Comparison of ENCODE assay signal across 15 cellular contexts in the genomic region with DNA sequence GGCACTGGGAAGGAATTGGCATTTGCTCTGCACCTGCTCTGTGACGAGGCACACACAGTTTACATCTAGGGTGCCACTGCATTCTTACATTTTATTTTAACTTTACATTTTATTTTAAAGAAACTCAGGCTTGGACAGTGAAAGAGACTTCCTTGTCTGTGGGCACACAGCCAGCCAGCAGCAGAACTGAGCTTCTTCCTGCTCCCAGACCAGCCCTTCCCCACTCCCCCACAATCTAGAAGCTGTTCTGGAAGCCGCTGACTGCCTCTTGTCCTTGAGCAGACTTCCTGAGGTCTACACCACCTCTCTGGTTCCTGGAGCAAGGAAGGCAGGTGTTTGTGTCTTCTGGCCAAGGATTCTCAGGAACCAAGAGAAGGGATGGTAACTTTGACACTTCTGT. TPM values are rescaled to one million over a fixed set of nuclear protein-coding genes. Genes with fewer than 3 reads are reported as not detected.
DNase-seq lines count a peak whose midpoint lies in the region; ATAC-seq and TF ChIP-seq lines count a peak whose summit lies in the region.
"Had no signal": no experiment of that assay in that cellular context is flagged by ENCODE, and none has a peak within 500 bp of the region (broad histone marks: within the 10 kb centered on the region; RNA-seq: fewer than 3 reads in every experiment).

No MANE protein-coding gene starts in this region.

- no peak overlapping the region for H3K27ac Mint-ChIP-seq in activated T-helper 17 cell treated with anti-CD3 and anti-CD28 coated beads, Interleukin-2, amount 50 U/mL, for 72 hours
- H3K27ac Mint-ChIP-seq in type B pancreatic cell (no peak overlapping the region), mesothelial cell of epicardium (no peak overlapping the region)
- H3K27ac Mint-ChIP-seq: activated naive CD4-positive, alpha-beta T cell treated with anti-CD3 and anti-CD28 coated beads for 36 hours; stimulated activated effector memory CD8-positive, alpha-beta T cell treated with anti-CD3 and anti-CD28 coated beads, Interleukin-12 subunit alpha, Interleukin-12 subunit beta, amount 100 ng/mL, for 72 hours had no signal

- H3K4me3 ChIP-seq in BLaER1 treated with 17β-estradiol and CSF1 and Interleukin-3, amounts not matched to agents 10 nM and 100 nM: no peak overlapping the region
- no peak overlapping the region for H3K4me3 ChIP-seq in OCI-LY3 (ENCODE audit: low read length)
- no peak overlapping the region for H3K4me3 ChIP-seq in fibroblast of pulmonary artery (replicated peaks; ENCODE audit: low read depth, low read length)
- H3K4me3 ChIP-seq in neutrophil (ENCODE audit: low read depth in 1 of 2, low read length in 1 of 2): peak overlapping the region in 1 of 2 experiments; percentile 22
- H3K4me3 ChIP-seq: GM23248 had no signal

- H3K4me1 ChIP-seq in BLaER1 treated with 17β-estradiol and CSF1 and Interleukin-3, amounts not matched to agents 10 nM and 100 nM: peaks cover 79 to 99% (median 92%) of the 10 kb centered on the region in 10 experiments
- H3K4me1 ChIP-seq in OCI-LY3 (ENCODE audit: low read length) (peaks cover 61% of the 10 kb centered on the region), neutrophil (ENCODE audit: control insufficient read depth in 1 of 2, insufficient read depth in 1 of 2, low read depth in 1 of 2, low read length in 1 of 2) (peaks cover 56 to 66% of the 10 kb centered on the region in 2 experiments)

- H2AFZ ChIP-seq in OCI-LY3 (ENCODE audit: low read depth, low read length): no peak overlapping the region
- H2AFZ ChIP-seq: GM23248 had no signal

- no peaks in the 10 kb centered on the region for H3K36me3 Mint-ChIP-seq in activated T-helper 17 cell treated with anti-CD3 and anti-CD28 coated beads, Interleukin-2, amount 50 U/mL, for 72 hours (ENCODE audit: low read depth)
- H3K36me3 Mint-ChIP-seq in type B pancreatic cell (no peaks in the 10 kb centered on the region), mesothelial cell of epicardium (no peaks in the 10 kb centered on the region)
- H3K36me3 Mint-ChIP-seq: brain; stimulated activated effector memory CD8-positive, alpha-beta T cell treated with anti-CD3 and anti-CD28 coated beads, Interleukin-12 subunit alpha, Interleukin-12 subunit beta, amount 100 ng/mL, for 72 hours had no signal

- H3K79me2 ChIP-seq in OCI-LY3 (ENCODE audit: low read length): no peaks in the 10 kb centered on the region

- peak; percentile 50 for DNase-seq in fibroblast of pulmonary artery (ENCODE audit: low read depth)
- no peak for DNase-seq in type B pancreatic cell (ENCODE audit: extremely low spot score, unreplicated experiment)
- no peak for DNase-seq in mesothelial cell of epicardium (ENCODE audit: low spot score in 2 of 2, unreplicated experiment in 2 of 2)
- DNase-seq: activated naive CD4-positive, alpha-beta T cell treated with anti-CD3 and anti-CD28 coated beads for 36 hours; effector CD4-positive, alpha-beta T cell; GM23248; NCI-H1417; SK-N-SH had no signal

- no peak overlapping the region for H3K4me3 Mint-ChIP-seq in activated T-helper 17 cell treated with anti-CD3 and anti-CD28 coated beads, Interleukin-2, amount 50 U/mL, for 72 hours
- no peak overlapping the region for H3K4me3 Mint-ChIP-seq in type B pancreatic cell
- no peak overlapping the region for H3K4me3 Mint-ChIP-seq in mesothelial cell of epicardium
- H3K4me3 Mint-ChIP-seq: activated naive CD4-positive, alpha-beta T cell treated with anti-CD3 and anti-CD28 coated beads for 36 hours; brain; stimulated activated effector memory CD8-positive, alpha-beta T cell treated with anti-CD3 and anti-CD28 coated beads, Interleukin-12 subunit alpha, Interleukin-12 subunit beta, amount 100 ng/mL, for 72 hours had no signal

- H3K4me2 ChIP-seq in BLaER1 treated with 17β-estradiol and CSF1 and Interleukin-3, amounts not matched to agents 10 nM and 100 nM: peak overlapping the region; percentile 71 to 97 (median 84); a peak in 21 of 22 replicates
- peak overlapping the region; percentile 7; the same call in 1 of the 2 replicates for H3K4me2 ChIP-seq in OCI-LY3 (ENCODE audit: low read length)
- H3K4me2 ChIP-seq: SK-N-SH had no signal

- TF ChIP-seq CTCF in OCI-LY3 (IDR thresholded peaks at IDR 0.05; ENCODE audit: low read depth, low read length) (no peak), fibroblast of pulmonary artery (IDR thresholded peaks at IDR 0.05; ENCODE audit: low read length, missing control alignments) (no peak), neutrophil (IDR thresholded peaks at IDR 0.05) (no peak), type B pancreatic cell (conservative IDR thresholded peaks at IDR 0.05) (no peak), mesothelial cell of epicardium (IDR thresholded peaks at IDR 0.05; ENCODE audit: unreplicated experiment) (no peak)

- no peak for ATAC-seq in activated T-helper 17 cell treated with anti-CD3 and anti-CD28 coated beads, Interleukin-2, amount 50 U/mL, for 72 hours (replicated peaks)
- no peak for ATAC-seq in GM21576 (IDR thresholded peaks at IDR 0.05; ENCODE audit: unreplicated experiment)
- ATAC-seq: stimulated activated effector memory CD8-positive, alpha-beta T cell treated with anti-CD3 and anti-CD28 coated beads, Interleukin-12 subunit alpha, Interleukin-12 subunit beta, amount 100 ng/mL, for 72 hours had no signal

- H3K27me3 ChIP-seq in BLaER1 treated with 17β-estradiol and CSF1 and Interleukin-3, amounts not matched to agents 10 nM and 100 nM: no peaks in the 10 kb centered on the region
- H3K27me3 ChIP-seq in OCI-LY3 (ENCODE audit: low read depth, low read length) (no peaks in the 10 kb centered on the region), neutrophil (no peaks in the 10 kb centered on the region)

- H3K27me3 Mint-ChIP-seq in activated T-helper 17 cell treated with anti-CD3 and anti-CD28 coated beads, Interleukin-2, amount 50 U/mL, for 72 hours: no peaks in the 10 kb centered on the region
- H3K27me3 Mint-ChIP-seq in type B pancreatic cell (peaks cover 8% of the 10 kb centered on the region), mesothelial cell of epicardium (ENCODE audit: low read depth) (peaks cover 11% of the 10 kb centered on the region)

- H3K4me1 Mint-ChIP-seq in activated T-helper 17 cell treated with anti-CD3 and anti-CD28 coated beads, Interleukin-2, amount 50 U/mL, for 72 hours: no peaks in the 10 kb centered on the region
- peaks cover 14% of the 10 kb centered on the region for H3K4me1 Mint-ChIP-seq in type B pancreatic cell (ENCODE audit: unreplicated experiment)
- peaks cover 6% of the 10 kb centered on the region for H3K4me1 Mint-ChIP-seq in mesothelial cell of epicardium
- H3K4me1 Mint-ChIP-seq: stimulated activated effector memory CD8-positive, alpha-beta T cell treated with anti-CD3 and anti-CD28 coated beads, Interleukin-12 subunit alpha, Interleukin-12 subunit beta, amount 100 ng/mL, for 72 hours had no signal

- peaks cover 0 to 58% (median 0%) of the 10 kb centered on the region in 11 experiments; a peak in 6 of 22 replicates for H3K36me3 ChIP-seq in BLaER1 treated with 17β-estradiol and CSF1 and Interleukin-3, amounts not matched to agents 10 nM and 100 nM
- H3K36me3 ChIP-seq in OCI-LY3 (replicated peaks; ENCODE audit: low read depth, low read length) (no peaks in the 10 kb centered on the region), neutrophil (no peaks in the 10 kb centered on the region)

- peak overlapping the region in 8 of 11 experiments; percentile 12 to 51 (median 34); a peak in 8 of 22 replicates for H3K9ac ChIP-seq in BLaER1 treated with 17β-estradiol and CSF1 and Interleukin-3, amounts not matched to agents 10 nM and 100 nM
- H3K9ac ChIP-seq in OCI-LY3 (ENCODE audit: low read length): no peak overlapping the region
- H3K9ac ChIP-seq: GM23248, SK-N-SH had no signal

- H3K27ac ChIP-seq in BLaER1 treated with 17β-estradiol and CSF1 and Interleukin-3, amounts not matched to agents 10 nM and 100 nM: peak overlapping the region; percentile 13 to 88 (median 78); a peak in 18 of 22 replicates
- H3K27ac ChIP-seq in OCI-LY3 (ENCODE audit: low read length) (no peak overlapping the region), neutrophil (peak overlapping the region; percentile 90)
- H3K27ac ChIP-seq: GM23248 had no signal

- H3K9me3 ChIP-seq in BLaER1 treated with 17β-estradiol and CSF1 and Interleukin-3, amounts not matched to agents 10 nM and 100 nM (replicated peaks in 1 of 11): no peaks in the 10 kb centered on the region
- no peaks in the 10 kb centered on the region for H3K9me3 ChIP-seq in OCI-LY3 (ENCODE audit: insufficient read depth, low read length)
- H3K9me3 ChIP-seq in neutrophil: no peaks in the 10 kb centered on the region
- H3K9me3 ChIP-seq: SK-N-SH had no signal

- H3K9me3 Mint-ChIP-seq in activated T-helper 17 cell treated with anti-CD3 and anti-CD28 coated beads, Interleukin-2, amount 50 U/mL, for 72 hours: no peaks in the 10 kb centered on the region
- H3K9me3 Mint-ChIP-seq in type B pancreatic cell (no peaks in the 10 kb centered on the region), mesothelial cell of epicardium (no peaks in the 10 kb centered on the region)
- H3K9me3 Mint-ChIP-seq: activated naive CD4-positive, alpha-beta T cell treated with anti-CD3 and anti-CD28 coated beads for 36 hours; brain; stimulated activated effector memory CD8-positive, alpha-beta T cell treated with anti-CD3 and anti-CD28 coated beads, Interleukin-12 subunit alpha, Interleukin-12 subunit beta, amount 100 ng/mL, for 72 hours had no signal

- H4K20me1 ChIP-seq in BLaER1 treated with 17β-estradiol and CSF1 and Interleukin-3, amounts not matched to agents 10 nM and 100 nM: no peaks in the 10 kb centered on the region; a peak in 1 of 22 replicates
- no peaks in the 10 kb centered on the region for H4K20me1 ChIP-seq in OCI-LY3 (ENCODE audit: insufficient read depth, low read length)

RNA-seq across cellular contexts. Expression of a gene that starts 27.9 kb away (rescaled TPM):
- 1 to 10 TPM; 5.4 to 6.7 TPM for total RNA-seq in activated T-helper 17 cell treated with anti-CD3 and anti-CD28 coated beads, Interleukin-2, amount 50 U/mL, for 72 hours
- 0.05 TPM in 1 of 2 replicates, not detected in the other for total RNA-seq in type B pancreatic cell (ENCODE audit: low replicate concordance)
- 0.07 to 0.09 TPM (median 0.09 TPM) in 3 replicates for total RNA-seq in mesothelial cell of epicardium
- total RNA-seq: GM23248 had no signal
